Comparison of ENCODE assay signal across 20 cellular contexts in the genomic region with DNA sequence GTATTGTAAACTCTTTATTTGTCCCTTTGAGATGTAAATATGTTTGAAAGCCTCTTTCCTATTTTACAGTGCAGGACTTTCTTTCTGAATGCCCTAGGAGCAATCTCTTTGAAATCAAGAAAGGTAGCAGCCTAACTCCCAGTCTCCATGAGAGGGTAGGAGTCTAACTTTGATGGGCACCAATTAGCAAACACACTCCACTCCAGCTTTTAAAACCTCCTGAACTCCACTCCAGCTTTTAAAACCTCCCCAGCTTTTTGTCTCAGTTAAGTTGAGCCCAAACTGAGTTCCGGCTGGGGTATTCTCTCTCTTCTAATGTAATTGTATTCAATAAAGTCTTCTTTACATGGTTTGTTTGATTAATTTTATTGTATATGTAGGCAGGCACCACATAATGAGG.
A peak's percentile ranks its signal among the peaks of the same experiment; 100 is the strongest.
DNase-seq lines count a peak whose midpoint lies in the region; ATAC-seq and TF ChIP-seq lines count a peak whose summit lies in the region.
"Had no signal": no experiment of that assay in that cellular context is flagged by ENCODE, and none has a peak within 500 bp of the region (broad histone marks: within the 10 kb centered on the region; RNA-seq: fewer than 3 reads in every experiment).

No MANE protein-coding gene starts in this region.

- DNase-seq in ELF-1 (ENCODE audit: low read depth, low spot score) (peak; percentile 55), NAMALWA (ENCODE audit: low spot score) (peak; percentile 4), WTC11 (ENCODE audit: low spot score) (no peak), iPS-NIHi11 (ENCODE audit: low spot score) (peak; percentile 8), Right ventricle myocardium inferior (ENCODE audit: missing footprints) (no peak)
- no peak for DNase-seq in activated naive CD4-positive, alpha-beta T cell treated with anti-CD3 and anti-CD28 coated beads for 36 hours
- DNase-seq: DMS53, EL, HFFc6, Karpas-422, NCI-H1048, NCI-H1436 treated with DMSO at 0.1 percent for 48 hours, NCI-H2029 treated with DMSO at 0.1 percent for 48 hours, NCI-H446 treated with DMSO at 0.1 percent for 48 hours, NCI-H774, SHP77 treated with DMSO at 0.1 percent for 48 hours, T-cell had no signal

- no peaks in the 10 kb centered on the region for H3K36me3 Mint-ChIP-seq in WTC11
- no peaks in the 10 kb centered on the region for H3K36me3 Mint-ChIP-seq in activated naive CD4-positive, alpha-beta T cell treated with anti-CD3 and anti-CD28 coated beads for 36 hours (ENCODE audit: low read depth)
- H3K36me3 Mint-ChIP-seq: IgD-negative memory B cell, T-cell had no signal

- intact Hi-C loops in activated naive CD4-positive, alpha-beta T cell treated with anti-CD3 and anti-CD28 coated beads for 36 hours (cut with micrococcal nuclease) = no loop called here
- intact Hi-C loops in Right ventricle myocardium inferior (cut with DNase I) = no loop called here

- no peaks in the 10 kb centered on the region for H3K9me3 Mint-ChIP-seq in WTC11
- peaks cover 5% of the 10 kb centered on the region for H3K9me3 Mint-ChIP-seq in activated naive CD4-positive, alpha-beta T cell treated with anti-CD3 and anti-CD28 coated beads for 36 hours
- H3K9me3 Mint-ChIP-seq: IgD-negative memory B cell had no signal

- H3K27ac Mint-ChIP-seq in WTC11 = no peak overlapping the region
- no peak overlapping the region for H3K27ac Mint-ChIP-seq in activated naive CD4-positive, alpha-beta T cell treated with anti-CD3 and anti-CD28 coated beads for 36 hours
- H3K27ac Mint-ChIP-seq: HFFc6, IgD-negative memory B cell, T-cell had no signal

- peak; percentile 96 for ATAC-seq in WTC11
- ATAC-seq in Right ventricle myocardium inferior = no peak
- ATAC-seq in GM18907 (IDR thresholded peaks at IDR 0.05; ENCODE audit: unreplicated experiment) = no peak
- ATAC-seq: SK-N-SH treated with all-trans-retinoic acid at 6 μM for 48 hours, T-cell had no signal

- peaks cover 10% of the 10 kb centered on the region for H3K4me1 Mint-ChIP-seq in WTC11
- H3K4me1 Mint-ChIP-seq in activated naive CD4-positive, alpha-beta T cell treated with anti-CD3 and anti-CD28 coated beads for 36 hours (ENCODE audit: low read depth) = no peaks in the 10 kb centered on the region
- H3K4me1 Mint-ChIP-seq: IgD-negative memory B cell, T-cell had no signal

- CTCF ChIA-PET in WTC11 (lab: Charles Lee) = interaction anchor here (0.9 to 1.6 kb wide), 3 partner anchors 50 to 182 kb away, joined by 3 to 4 read pairs (median 3); no protein-coding TSS in a partner anchor
- CTCF ChIA-PET in activated naive CD4-positive, alpha-beta T cell treated with anti-CD3 and anti-CD28 coated beads for 36 hours (lab: Charles Lee) = no interaction called here

- POLR2A ChIA-PET in WTC11 (lab: Charles Lee) = no interaction called here

- TF ChIP-seq CTCF in WTC11 (IDR thresholded peaks at IDR 0.05) = no peak

- no peak overlapping the region for H3K4me3 Mint-ChIP-seq in WTC11
- H3K4me3 Mint-ChIP-seq in activated naive CD4-positive, alpha-beta T cell treated with anti-CD3 and anti-CD28 coated beads for 36 hours = no peak overlapping the region
- H3K4me3 Mint-ChIP-seq: HFFc6, IgD-negative memory B cell, T-cell had no signal

- H3K27me3 Mint-ChIP-seq in WTC11 (ENCODE audit: low read depth) = peaks cover 66% of the 10 kb centered on the region
- H3K27me3 Mint-ChIP-seq in activated naive CD4-positive, alpha-beta T cell treated with anti-CD3 and anti-CD28 coated beads for 36 hours (ENCODE audit: low read depth) = no peaks in the 10 kb centered on the region
- H3K27me3 Mint-ChIP-seq: IgD-negative memory B cell, T-cell had no signal

TF ChIP-seq in WTC11, 78 proteins besides CTCF, POLR2A, EP300 and RAD21:
- no peak for TF ChIP-seq KAT7 (CRISPR knock-in tag; IDR thresholded peaks at IDR 0.05; ENCODE audit: borderline replicate concordance)
- TF ChIP-seq, protein P1, sequence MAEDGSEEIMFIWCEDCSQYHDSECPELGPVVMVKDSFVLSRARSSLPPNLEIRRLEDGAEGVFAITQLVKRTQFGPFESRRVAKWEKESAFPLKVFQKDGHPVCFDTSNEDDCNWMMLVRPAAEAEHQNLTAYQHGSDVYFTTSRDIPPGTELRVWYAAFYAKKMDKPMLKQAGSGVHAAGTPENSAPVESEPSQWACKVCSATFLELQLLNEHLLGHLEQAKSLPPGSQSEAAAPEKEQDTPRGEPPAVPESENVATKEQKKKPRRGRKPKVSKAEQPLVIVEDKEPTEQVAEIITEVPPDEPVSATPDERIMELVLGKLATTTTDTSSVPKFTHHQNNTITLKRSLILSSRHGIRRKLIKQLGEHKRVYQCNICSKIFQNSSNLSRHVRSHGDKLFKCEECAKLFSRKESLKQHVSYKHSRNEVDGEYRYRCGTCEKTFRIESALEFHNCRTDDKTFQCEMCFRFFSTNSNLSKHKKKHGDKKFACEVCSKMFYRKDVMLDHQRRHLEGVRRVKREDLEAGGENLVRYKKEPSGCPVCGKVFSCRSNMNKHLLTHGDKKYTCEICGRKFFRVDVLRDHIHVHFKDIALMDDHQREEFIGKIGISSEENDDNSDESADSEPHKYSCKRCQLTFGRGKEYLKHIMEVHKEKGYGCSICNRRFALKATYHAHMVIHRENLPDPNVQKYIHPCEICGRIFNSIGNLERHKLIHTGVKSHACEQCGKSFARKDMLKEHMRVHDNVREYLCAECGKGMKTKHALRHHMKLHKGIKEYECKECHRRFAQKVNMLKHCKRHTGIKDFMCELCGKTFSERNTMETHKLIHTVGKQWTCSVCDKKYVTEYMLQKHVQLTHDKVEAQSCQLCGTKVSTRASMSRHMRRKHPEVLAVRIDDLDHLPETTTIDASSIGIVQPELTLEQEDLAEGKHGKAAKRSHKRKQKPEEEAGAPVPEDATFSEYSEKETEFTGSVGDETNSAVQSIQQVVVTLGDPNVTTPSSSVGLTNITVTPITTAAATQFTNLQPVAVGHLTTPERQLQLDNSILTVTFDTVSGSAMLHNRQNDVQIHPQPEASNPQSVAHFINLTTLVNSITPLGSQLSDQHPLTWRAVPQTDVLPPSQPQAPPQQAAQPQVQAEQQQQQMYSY (CRISPR knock-in tag; IDR thresholded peaks at IDR 0.05) = peak; percentile 94
- TF ChIP-seq TCF7 (CRISPR knock-in tag; IDR thresholded peaks at IDR 0.05; ENCODE audit: low read depth) = no peak
- TF ChIP-seq, protein P2, sequence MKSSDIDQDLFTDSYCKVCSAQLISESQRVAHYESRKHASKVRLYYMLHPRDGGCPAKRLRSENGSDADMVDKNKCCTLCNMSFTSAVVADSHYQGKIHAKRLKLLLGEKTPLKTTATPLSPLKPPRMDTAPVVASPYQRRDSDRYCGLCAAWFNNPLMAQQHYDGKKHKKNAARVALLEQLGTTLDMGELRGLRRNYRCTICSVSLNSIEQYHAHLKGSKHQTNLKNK (CRISPR knock-in tag; IDR thresholded peaks at IDR 0.05) = no peak
TF ChIP-seq in WTC11: peak in this region for 1.

Comparison
In these comparisons a context has a peak if more than half of its experiments do, and no peak if none do; other contexts are left out.
1. DNase-seq: peak in ELF-1 (single experiment), NAMALWA (single experiment) and iPS-NIHi11 (single experiment); none in WTC11 (single experiment), activated naive CD4-positive, alpha-beta T cell treated with anti-CD3 and anti-CD28 coated beads for 36 hours (single experiment) and Right ventricle myocardium inferior (single experiment).